ENCODE assay signal across 14 cellular contexts in the genomic region with DNA sequence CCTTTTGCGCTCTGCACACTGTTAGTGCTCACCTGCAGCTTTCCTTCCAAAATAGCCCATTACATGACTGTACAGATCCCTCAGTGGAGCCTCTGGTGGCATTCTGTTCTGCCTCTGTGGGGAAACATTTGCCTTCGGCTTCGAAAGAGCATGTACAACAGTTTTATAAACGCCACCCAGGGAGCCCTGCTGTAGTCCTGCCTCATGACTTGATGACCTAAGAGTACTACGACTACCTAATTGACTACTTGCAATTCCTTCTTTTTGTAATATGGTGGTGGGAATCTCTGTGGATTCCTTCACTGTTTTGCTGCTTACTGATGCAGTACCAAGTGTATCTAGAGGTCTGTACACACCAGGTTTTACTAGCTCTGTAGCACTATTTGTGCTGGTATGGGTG.
"Had no signal": no experiment of that assay in that cellular context is flagged by ENCODE, and none has a peak within 500 bp of the region (broad histone marks: within the 10 kb centered on the region; RNA-seq: fewer than 3 reads in every experiment).

No MANE protein-coding gene starts in this region.

- H3K4me3 Mint-ChIP-seq: activated naive CD8-positive, alpha-beta T cell treated with anti-CD3 and anti-CD28 coated beads, Interleukin-2, amount 10 ng/mL, durations not matched to agents 7 days and 5 days; naive thymus-derived CD8-positive, alpha-beta T cell; stimulated activated naive B cell treated with anti-CD40 and anti-IgM and Interleukin-4, amounts not matched to agents 10 μg/mL and 1 μg/mL and 100 μg/mL, for 72 hours had no signal

- ATAC-seq: foreskin keratinocyte; left ventricle myocardium superior; naive thymus-derived CD8-positive, alpha-beta T cell; stimulated activated naive B cell treated with anti-CD40 and anti-IgM and Interleukin-4, amounts not matched to agents 10 μg/mL and 1 μg/mL and 100 μg/mL, for 72 hours had no signal

- H3K27ac Mint-ChIP-seq: activated naive CD8-positive, alpha-beta T cell treated with anti-CD3 and anti-CD28 coated beads, Interleukin-2, amount 10 ng/mL, durations not matched to agents 7 days and 5 days; stimulated activated naive B cell treated with anti-CD40 and anti-IgM and Interleukin-4, amounts not matched to agents 10 μg/mL and 1 μg/mL and 100 μg/mL, for 72 hours had no signal

- H3K27me3 Mint-ChIP-seq: activated naive CD8-positive, alpha-beta T cell treated with anti-CD3 and anti-CD28 coated beads, Interleukin-2, amount 10 ng/mL, durations not matched to agents 7 days and 5 days; naive thymus-derived CD8-positive, alpha-beta T cell; stimulated activated naive B cell treated with anti-CD40 and anti-IgM and Interleukin-4, amounts not matched to agents 10 μg/mL and 1 μg/mL and 100 μg/mL, for 72 hours had no signal

- H3K4me3 ChIP-seq: thyroid gland had no signal

- DNase-seq: activated CD4-positive, alpha-beta T cell treated with anti-CD3 and anti-CD28 coated beads, Interleukin-2, amount 50 U/mL, for 4 hours; activated naive CD8-positive, alpha-beta T cell treated with anti-CD3 and anti-CD28 coated beads, Interleukin-2, amount 10 ng/mL, durations not matched to agents 7 days and 5 days; aorta; cerebellar nuclear complex; effector memory CD4-positive, alpha-beta T cell; foreskin keratinocyte; kidney glomerular epithelial cell; left ventricle myocardium superior; mesenchymal stem cell; naive thymus-derived CD8-positive, alpha-beta T cell; retina; stimulated activated CD4-positive, alpha-beta T cell treated with anti-CD3 and anti-CD28 coated beads, Interleukin-2, amount 100 ng/mL, for 48 hours; stimulated activated naive B cell treated with anti-CD40 and anti-IgM and Interleukin-4, amounts not matched to agents 10 μg/mL and 1 μg/mL and 100 μg/mL, for 72 hours; thyroid gland had no signal

- H3K4me1 Mint-ChIP-seq: activated naive CD8-positive, alpha-beta T cell treated with anti-CD3 and anti-CD28 coated beads, Interleukin-2, amount 10 ng/mL, durations not matched to agents 7 days and 5 days had no signal

- H3K36me3 Mint-ChIP-seq: activated naive CD8-positive, alpha-beta T cell treated with anti-CD3 and anti-CD28 coated beads, Interleukin-2, amount 10 ng/mL, durations not matched to agents 7 days and 5 days had no signal

- H3K9me3 Mint-ChIP-seq: activated naive CD8-positive, alpha-beta T cell treated with anti-CD3 and anti-CD28 coated beads, Interleukin-2, amount 10 ng/mL, durations not matched to agents 7 days and 5 days; naive thymus-derived CD8-positive, alpha-beta T cell; stimulated activated naive B cell treated with anti-CD40 and anti-IgM and Interleukin-4, amounts not matched to agents 10 μg/mL and 1 μg/mL and 100 μg/mL, for 72 hours had no signal
